In the genomic region with DNA sequence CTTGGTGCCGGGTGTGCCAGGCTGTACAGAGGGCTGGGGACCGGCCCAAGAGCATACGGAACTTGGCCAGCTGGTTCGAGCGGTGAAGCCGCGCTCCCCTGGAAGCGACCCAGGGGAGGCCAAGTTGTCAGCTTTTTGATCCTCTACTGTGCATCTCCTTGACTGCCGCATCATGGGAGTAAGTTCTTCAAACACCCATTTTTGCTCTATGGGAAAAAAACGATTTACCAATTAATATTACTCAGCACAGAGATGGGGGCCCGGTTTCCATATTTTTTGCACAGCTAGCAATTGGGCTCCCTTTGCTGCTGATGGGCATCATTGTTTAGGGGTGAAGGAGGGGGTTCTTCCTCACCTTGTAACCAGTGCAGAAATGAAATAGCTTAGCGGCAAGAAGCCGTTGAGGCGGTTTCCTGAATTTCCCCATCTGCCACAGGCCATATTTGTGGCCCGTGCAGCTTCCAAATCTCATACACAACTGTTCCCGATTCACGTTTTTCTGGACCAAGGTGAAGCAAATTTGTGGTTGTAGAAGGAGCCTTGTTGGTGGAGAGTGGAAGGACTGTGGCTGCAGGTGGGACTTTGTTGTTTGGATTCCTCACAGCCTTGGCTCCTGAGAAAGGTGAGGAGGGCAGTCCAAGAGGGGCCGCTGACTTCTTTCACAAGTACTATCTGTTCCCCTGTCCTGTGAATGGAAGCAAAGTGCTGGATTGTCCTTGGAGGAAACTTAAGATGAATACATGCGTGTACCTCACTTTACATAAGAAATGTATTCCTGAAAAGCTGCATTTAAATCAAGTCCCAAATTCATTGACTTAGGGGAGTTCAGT, we compare ENCODE assay signal across 6 cellular contexts. TPM values are rescaled to one million over a fixed set of nuclear protein-coding genes. Genes with fewer than 3 reads are reported as not detected.
DNase-seq lines count a peak whose midpoint lies in the region; ATAC-seq and TF ChIP-seq lines count a peak whose summit lies in the region.

No MANE protein-coding gene starts in this region.

- H3K4me1 Mint-ChIP-seq in H9 (peaks cover 21 to 31% of the 10 kb centered on the region in 2 experiments), nephron progenitor cell (peaks cover 26% of the 10 kb centered on the region)

- H3K4ac ChIP-seq in H9 (ENCODE audit: low read depth, low read length): no peak overlapping the region

- H2BK15ac ChIP-seq in H9 (ENCODE audit: low read depth, low read length): no peak overlapping the region

- WGBS in H9 (ENCODE audit: extremely low coverage, insufficient read length, low lambda C conversion rate): no CpG with 5 or more reads among the region's 19 CpGs

- H3K9ac ChIP-seq in H9 (ENCODE audit: extremely low read depth, insufficient read length, low read length): no peak overlapping the region
- H3K9ac ChIP-seq in adipocyte (ENCODE audit: low read length): peak overlapping the region; percentile 94

- no peak overlapping the region for H2BK20ac ChIP-seq in H9 (ENCODE audit: low read depth, low read length, poor library complexity, severe bottlenecking)

- H3K27me3 ChIP-seq in H9 (ENCODE audit: insufficient read depth, low read length): peaks cover 9% of the 10 kb centered on the region; the same call in 1 of the 2 replicates
- no peaks in the 10 kb centered on the region for H3K27me3 ChIP-seq in adipocyte (replicated peaks; ENCODE audit: control insufficient read depth, insufficient read depth, low read length)

- no peak overlapping the region for H3K23ac ChIP-seq in H9 (ENCODE audit: insufficient read length, low read depth, low read length)

- peaks cover 2% of the 10 kb centered on the region for H3K36me3 ChIP-seq in adipocyte (ENCODE audit: control insufficient read depth, insufficient read depth, low read length, severe bottlenecking)

- H3T11ph ChIP-seq in H9 (ENCODE audit: low read length): no peak overlapping the region

- no peaks in the 10 kb centered on the region; the same call in none of the 2 replicates for H3K4me1 ChIP-seq in H9 (ENCODE audit: insufficient read depth, low read length)
- H3K4me1 ChIP-seq in adipocyte (ENCODE audit: control insufficient read depth, insufficient read depth, low read length): peaks cover 41% of the 10 kb centered on the region

- no peak overlapping the region for H4K5ac ChIP-seq in H9 (ENCODE audit: insufficient read length, low read depth, low read length)

- no peak overlapping the region for H4K91ac ChIP-seq in H9 (ENCODE audit: insufficient read length, low read depth, low read length)

- H2BK120ac ChIP-seq in H9 (ENCODE audit: low read depth, low read length, poor library complexity, severe bottlenecking): no peak overlapping the region

- H2BK12ac ChIP-seq in H9 (ENCODE audit: insufficient read length, low read depth, low read length): no peak overlapping the region

- no peak overlapping the region for H3K56ac ChIP-seq in H9 (ENCODE audit: insufficient read length, low read depth, low read length)

- no peak overlapping the region for H3K27ac ChIP-seq in H9 (ENCODE audit: insufficient read length, low read depth, low read length)

- H3K23me2 ChIP-seq in H9 (ENCODE audit: insufficient read length, low read depth, low read length, poor library complexity, severe bottlenecking): peaks cover 15% of the 10 kb centered on the region

- H3K4me3 Mint-ChIP-seq in H9: peak overlapping the region; percentile 65 to 80
- peak overlapping the region; percentile 73 for H3K4me3 Mint-ChIP-seq in nephron progenitor cell

- no peaks in the 10 kb centered on the region for H3K9me3 Mint-ChIP-seq in H9
- no peaks in the 10 kb centered on the region for H3K9me3 Mint-ChIP-seq in nephron progenitor cell

- H3K79me1 ChIP-seq in H9 (ENCODE audit: insufficient read depth, low read depth, low read length, poor library complexity, severe bottlenecking): no peaks in the 10 kb centered on the region

- TF ChIP-seq CTCF in H9 (conservative IDR thresholded peaks at IDR 0.05) (no peak), nephron progenitor cell (IDR thresholded peaks at IDR 0.05) (no peak)

- H3K4me2 ChIP-seq in H9 (ENCODE audit: insufficient read depth, insufficient read length, low read length): peak overlapping the region; percentile 47

- no peak overlapping the region for H2AK5ac ChIP-seq in H9 (ENCODE audit: insufficient read length, low read length)

- no peak overlapping the region for H2AFZ ChIP-seq in H9 (ENCODE audit: low read length)

- no peak overlapping the region for H4K8ac ChIP-seq in H9 (replicated peaks; ENCODE audit: insufficient read length, low read depth, low read length)

- H3K27me3 Mint-ChIP-seq in H9 (ENCODE audit: low read depth) (peaks cover 23% of the 10 kb centered on the region), nephron progenitor cell (ENCODE audit: low read depth, poor library complexity) (peaks cover 29% of the 10 kb centered on the region)

- DNase-seq in H9 (no peak), adipocyte (ENCODE audit: low read depth) (no peak), nephron progenitor cell (no peak), NCI-H1417 (lab: John Stamatoyannopoulos, UW) (no peak)

- ATAC-seq in HG03159 (IDR thresholded peaks at IDR 0.05; ENCODE audit: unreplicated experiment): no peak
- no peak for ATAC-seq in HG03354 (IDR thresholded peaks at IDR 0.05; ENCODE audit: poor library complexity, severe bottlenecking, unreplicated experiment)

- no peaks in the 10 kb centered on the region for H3K9me3 ChIP-seq in H9 (ENCODE audit: control insufficient read depth, low read depth, low read length)
- H3K9me3 ChIP-seq in adipocyte (ENCODE audit: control insufficient read depth, low read length): no peaks in the 10 kb centered on the region

- no peak overlapping the region for H3K18ac ChIP-seq in H9 (ENCODE audit: insufficient read length, low read depth, low read length)

- no peak overlapping the region for H2BK5ac ChIP-seq in H9 (ENCODE audit: insufficient read length, low read length)

- peak overlapping the region; percentile 83 for H3K4me3 ChIP-seq in adipocyte (ENCODE audit: low read length)

- H4K20me1 ChIP-seq in H9 (ENCODE audit: control insufficient read depth, insufficient read depth, insufficient read length): no peaks in the 10 kb centered on the region

- H3K36me3 Mint-ChIP-seq in H9 (ENCODE audit: insufficient read depth in 1 of 3, low read depth in 3 of 3): peaks cover 0 to 5% (median 0%) of the 10 kb centered on the region in 3 experiments; a peak in 1 of 7 replicates
- H3K36me3 Mint-ChIP-seq in nephron progenitor cell (ENCODE audit: low read depth): peaks cover 9% of the 10 kb centered on the region

- H3K27ac Mint-ChIP-seq in H9: peak overlapping the region in 1 of 3 experiments; percentile 31; a peak in 1 of 7 replicates
- peak overlapping the region; percentile 67 for H3K27ac Mint-ChIP-seq in nephron progenitor cell

- no peak overlapping the region for H3K14ac ChIP-seq in H9 (ENCODE audit: insufficient read depth, low read length)

- peaks cover 2% of the 10 kb centered on the region; the same call in 1 of the 2 replicates for H3K79me2 ChIP-seq in H9 (ENCODE audit: insufficient read depth, low read length)

RNA-seq across cellular contexts. Expression of a gene that starts 2.1 kb away (rescaled TPM):
- 5.3 and 5.4 TPM in 2 replicates for total RNA-seq in H9 (2021)

RNA-seq across cellular contexts. Expression of a gene that starts 21.3 kb away (rescaled TPM):
- not detected in 2 replicates for total RNA-seq in H9 (2021)

RNA-seq across cellular contexts. Expression of a gene that starts 33.6 kb away (rescaled TPM):
- not detected in 2 replicates for total RNA-seq in H9 (2021)

RNA-seq across cellular contexts. Expression of a gene that starts 52.1 kb away (rescaled TPM):
- total RNA-seq in H9 (2021): 13.8 and 17.0 TPM in 2 replicates

RNA-seq across cellular contexts. Expression of a gene that starts 52.2 kb away (rescaled TPM):
- total RNA-seq in H9 (2021): 37.1 and 40.7 TPM in 2 replicates
